30 cellular contexts compared by ENCODE assay signal in the genomic region with DNA sequence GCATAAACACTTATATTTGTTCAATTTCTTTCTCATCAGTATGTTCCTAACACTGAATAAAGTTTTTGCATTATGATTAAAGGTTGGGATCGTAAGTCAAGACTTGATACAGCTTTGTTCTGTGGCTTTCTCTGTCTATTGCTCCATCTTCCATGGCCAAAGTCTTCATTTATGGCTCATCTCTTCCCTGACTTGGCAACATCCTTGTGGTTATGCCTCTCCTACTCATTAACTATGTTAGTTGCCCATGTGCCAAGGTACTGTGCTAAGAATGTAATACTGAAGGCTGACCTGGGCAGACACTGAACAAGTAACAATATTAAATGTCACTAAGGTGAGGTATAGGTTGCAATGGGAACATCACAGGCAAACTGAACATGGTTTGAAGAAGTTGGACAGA. TPM values are rescaled to one million over a fixed set of nuclear protein-coding genes. Genes with fewer than 3 reads are reported as not detected.
"Had no signal": no experiment of that assay in that cellular context is flagged by ENCODE, and none has a peak within 500 bp of the region (broad histone marks: within the 10 kb centered on the region; RNA-seq: fewer than 3 reads in every experiment).

No MANE protein-coding gene starts in this region.

- H3K9me3 Mint-ChIP-seq: stimulated activated naive CD8-positive, alpha-beta T cell treated with anti-CD3 and anti-CD28 coated beads, Interleukin-15, Interleukin-2, amounts not matched to agents 100 ng/mL and 50 ng/mL, for 24 hours had no signal

- H3K4me3 Mint-ChIP-seq: mesothelial cell of epicardium; naive thymus-derived CD4-positive, alpha-beta T cell; natural killer cell treated with Interleukin-12 subunit alpha and Interleukin-12 subunit beta and Interleukin-15 and Interleukin-18, amount 100 ng/mL, for 72 hours; stimulated activated naive CD8-positive, alpha-beta T cell treated with anti-CD3 and anti-CD28 coated beads, Interleukin-15, Interleukin-2, amounts not matched to agents 100 ng/mL and 50 ng/mL, for 24 hours had no signal

- H3K4me1 Mint-ChIP-seq: mesothelial cell of epicardium; naive thymus-derived CD4-positive, alpha-beta T cell had no signal

- H3K4me3 ChIP-seq: heart right ventricle, hepatocyte, left ventricle myocardium inferior, lung, ovary, prostate gland, right atrium auricular region, right lobe of liver, suprapubic skin, thoracic aorta, tibial artery, upper lobe of right lung had no signal

- H3K36me3 Mint-ChIP-seq: mesothelial cell of epicardium had no signal

- H3K36me3 ChIP-seq: heart right ventricle, left ventricle myocardium inferior, ovary, prostate gland, right atrium auricular region, right lobe of liver, suprapubic skin, thoracic aorta, tibial artery, upper lobe of right lung had no signal

- H3K27me3 Mint-ChIP-seq: stimulated activated naive CD8-positive, alpha-beta T cell treated with anti-CD3 and anti-CD28 coated beads, Interleukin-15, Interleukin-2, amounts not matched to agents 100 ng/mL and 50 ng/mL, for 24 hours had no signal

- H3K9me3 ChIP-seq: ovary, prostate gland, right lobe of liver, thoracic aorta, upper lobe of right lung had no signal

- H3K4me1 ChIP-seq: heart right ventricle, left ventricle myocardium inferior, prostate gland, right lobe of liver, suprapubic skin, tibial artery, upper lobe of right lung had no signal

- DNase-seq: islet precursor cell; left cardiac atrium; left ventricle myocardium inferior; mesendoderm; naive thymus-derived CD4-positive, alpha-beta T cell; ovary; right lobe of liver; stimulated activated CD4-positive, alpha-beta T cell treated with anti-CD3 and anti-CD28 coated beads, Interleukin-12 subunit alpha, Interleukin-12 subunit beta, amount 100 ng/mL, for 4 hours; stimulated activated CD4-positive, alpha-beta T cell treated with anti-CD3 and anti-CD28 coated beads, Interleukin-15, amount 100 ng/mL, for 24 hours; stimulated activated CD4-positive, alpha-beta T cell treated with anti-CD3 and anti-CD28 coated beads, Interleukin-2, amount 100 ng/mL, for 24 hours; stimulated activated CD4-positive, alpha-beta T cell treated with anti-CD3 and anti-CD28 coated beads, Interleukin-4, amount 100 ng/mL, for 1 hour; stimulated activated naive CD4-positive, alpha-beta T cell; tibial artery; trophoblast cell; upper lobe of right lung had no signal

- H3K27ac Mint-ChIP-seq: mesothelial cell of epicardium; naive thymus-derived CD4-positive, alpha-beta T cell; natural killer cell treated with Interleukin-12 subunit alpha and Interleukin-12 subunit beta and Interleukin-15 and Interleukin-18, amount 100 ng/mL, for 72 hours; stimulated activated naive CD8-positive, alpha-beta T cell treated with anti-CD3 and anti-CD28 coated beads, Interleukin-15, Interleukin-2, amounts not matched to agents 100 ng/mL and 50 ng/mL, for 24 hours had no signal

- ATAC-seq: heart right ventricle; left cardiac atrium; naive thymus-derived CD4-positive, alpha-beta T cell; natural killer cell treated with Interleukin-12 subunit alpha and Interleukin-12 subunit beta and Interleukin-15 and Interleukin-18, amount 100 ng/mL, for 72 hours; upper lobe of right lung had no signal

RNA-seq across cellular contexts. Expression of a gene that starts 1.6 kb away (rescaled TPM):
- total RNA-seq: heart right ventricle; hepatocyte; kidney epithelial cell; left cardiac atrium; left ventricle myocardium inferior; mesothelial cell of epicardium; myocyte; naive thymus-derived CD4-positive, alpha-beta T cell; natural killer cell treated with Interleukin-12 subunit alpha and Interleukin-12 subunit beta and Interleukin-15 and Interleukin-18, amount 100 ng/mL, for 72 hours; omental fat pad; ovary; prostate gland; right atrium auricular region; right lobe of liver; skeletal muscle tissue; subcutaneous adipose tissue; thoracic aorta; upper lobe of right lung had no signal
